21 cellular contexts compared by ENCODE assay signal in genomic region chr2:18752022-18752493, GRCh38.
DNase-seq lines count a peak whose midpoint lies in the region; ATAC-seq, FAIRE-seq and TF ChIP-seq lines count a peak whose summit lies in the region.
"Had no signal": no experiment of that assay in that cellular context is flagged by ENCODE, and none has a peak within 500 bp of the region (broad histone marks: within the 10 kb centered on the region; RNA-seq: fewer than 3 reads in every experiment).

No MANE protein-coding gene starts in this region.

- no peak for TF ChIP-seq RAD21 in HepG2 (CRISPR knock-in tag; IDR thresholded peaks at IDR 0.05)

- H3K9ac ChIP-seq in adipocyte (ENCODE audit: low read length): peak overlapping the region; percentile 4
- H3K9ac ChIP-seq in HepG2 (ENCODE audit: insufficient read depth, low read depth, low read length): no peak overlapping the region
- H3K9ac ChIP-seq: KMS-11 had no signal

- ATAC-seq in HepG2 (peak; percentile 93), HG03095 (IDR thresholded peaks at IDR 0.05; ENCODE audit: unreplicated experiment) (no peak), gastroesophageal sphincter (no peak)
- ATAC-seq: CD8-positive, alpha-beta T cell; stimulated activated naive B cell treated with anti-CD40 and anti-IgM and Interleukin-4, amounts not matched to agents 10 μg/mL and 1 μg/mL and 100 μg/mL, for 72 hours; T-helper 17 cell had no signal

- H3K4me3 ChIP-seq in adipocyte (ENCODE audit: low read length) (peak overlapping the region; percentile 43), HepG2 (replicated peaks in 1 of 3; ENCODE audit: insufficient read depth in 1 of 3, low read depth in 2 of 3, low read length in 3 of 3) (0 out of 6 replicates have a peak overlapping the region, but pooled peaks of 1 of the 3 experiments have one; percentile 7), testis (no peak overlapping the region), gastroesophageal sphincter (no peak overlapping the region)
- H3K4me3 ChIP-seq: upper lobe of left lung had no signal

- peaks cover 25% of the 10 kb centered on the region for H3K4me1 ChIP-seq in adipocyte (ENCODE audit: control insufficient read depth, insufficient read depth, low read length)
- H3K4me1 ChIP-seq in HepG2 (ENCODE audit: insufficient read depth, low read length): peaks cover 21% of the 10 kb centered on the region
- H3K4me1 ChIP-seq in testis: peaks cover 16% of the 10 kb centered on the region
- peaks cover 10 to 26% (median 11%) of the 10 kb centered on the region in 3 donors for H3K4me1 ChIP-seq in gastroesophageal sphincter
- H3K4me1 ChIP-seq: upper lobe of left lung had no signal

- H3K27ac ChIP-seq in HepG2 (ENCODE audit: extremely low read length, insufficient read depth, low read length) (no peak overlapping the region), testis (peak overlapping the region in 1 of 2 donors; percentile 30), gastroesophageal sphincter (peak overlapping the region in 2 of 4 donors; percentile 23 to 49)
- H3K27ac ChIP-seq: KMS-11, upper lobe of left lung had no signal

- H2AFZ ChIP-seq in HepG2 (ENCODE audit: low read length): no peak overlapping the region

- H3K79me2 ChIP-seq in HepG2 (ENCODE audit: insufficient read depth, low read length): no peaks in the 10 kb centered on the region

- H3K4me2 ChIP-seq in HepG2 (ENCODE audit: low read depth, low read length): peak overlapping the region; percentile 54
- H3K4me2 ChIP-seq: KMS-11 had no signal

- 4% methylated on average over 10 of the region's 10 CpGs for WGBS in HepG2 (ENCODE audit: low lambda C conversion rate)
- 51 to 57% methylated on average over 10 of the region's 10 CpGs for WGBS in testis, 2 donors
- WGBS in gastroesophageal sphincter (ENCODE audit: low coverage in 1 of 2), 2 donors: 45 to 78% methylated on average over 6 to 10 of the region's 10 CpGs

- no peaks in the 10 kb centered on the region for H3K36me3 ChIP-seq in adipocyte (ENCODE audit: control insufficient read depth, insufficient read depth, low read length, severe bottlenecking)
- H3K36me3 ChIP-seq in HepG2 (replicated peaks in 1 of 2; ENCODE audit: control insufficient read depth in 1 of 2, insufficient read depth in 2 of 2, low read length in 2 of 2): no peaks in the 10 kb centered on the region
- H3K36me3 ChIP-seq in testis (ENCODE audit: low read depth, missing control alignments): no peaks in the 10 kb centered on the region
- H3K36me3 ChIP-seq in gastroesophageal sphincter: no peaks in the 10 kb centered on the region
- H3K36me3 ChIP-seq: upper lobe of left lung had no signal

- CTCF ChIA-PET in HepG2 (lab: Yijun Ruan, JAX; ENCODE audit: low intra/inter-chr PET ratio, low total read pairs): interaction anchor here (1.3 kb wide), 1 partner anchor 611 kb away, joined by 4 read pairs; no protein-coding TSS in a partner anchor

- TF ChIP-seq CTCF in HepG2 (CRISPR knock-in tag; IDR thresholded peaks at IDR 0.05) (no peak), testis (IDR thresholded peaks at IDR 0.05) (no peak), gastroesophageal sphincter (IDR thresholded peaks at IDR 0.05) (no peak)

- in situ Hi-C loops in HepG2 (cut with HindIII; ENCODE audit: extremely low pct_ligation_motif_present, low pct_unique_long_range_greater_than_20kb): loop anchor here (10.0 kb wide), 1 partner anchor 1113 kb away; no protein-coding TSS in a partner anchor

- BruUV-seq in HepG2 (replicated peaks; lab: Mats Ljungman, UMichigan): no TSS peak

- 0 out of 2 replicates have a peak, but pooled peaks cover 3% of the 10 kb centered on the region for H4K20me1 ChIP-seq in HepG2 (ENCODE audit: insufficient read depth, low read length)

- TF ChIP-seq EP300 in HepG2 (IDR thresholded peaks at IDR 0.05; ENCODE audit: low read depth in 2 of 2, low read length in 2 of 2): no peak
- TF ChIP-seq EP300 in HepG2 (CRISPR knock-in tag; IDR thresholded peaks at IDR 0.05; ENCODE audit: borderline replicate concordance): no peak
- TF ChIP-seq EP300 in gastroesophageal sphincter (IDR thresholded peaks at IDR 0.05): no peak

- no peak for FAIRE-seq in HepG2 (lab: Jason Lieb, UNC)
- FAIRE-seq: colon had no signal

- POLR2A ChIA-PET in HepG2 (lab: Yijun Ruan, JAX): no interaction called here

- DNase-seq in SHP77 treated with DMSO at 0.1 percent for 48 hours (lab: John Stamatoyannopoulos, UW) (peak; percentile 17), SHP77 (lab: John Stamatoyannopoulos, UW) (no peak), adipocyte (ENCODE audit: low read depth) (peak; percentile 6), HepG2 (ENCODE audit: low spot score) (peak; percentile 73), testis (peak; percentile 23), NCI-H1105 (lab: John Stamatoyannopoulos, UW) (no peak)
- DNase-seq: activated effector memory CD4-positive, alpha-beta T cell treated with Interleukin-2 at 50 U/mL for 16 hours; amygdala; CD8-positive, alpha-beta T cell; EL; midbrain; NCI-H1092; NK-92 treated with Interleukin-12 subunit alpha and Interleukin-12 subunit beta, amount 100 ng/mL, for 24 hours; nucleus accumbens; stimulated activated naive B cell treated with anti-CD40 and anti-IgM and Interleukin-4, amounts not matched to agents 10 μg/mL and 1 μg/mL and 100 μg/mL, for 72 hours; T-helper 17 cell; upper lobe of left lung had no signal

- no peak for TF ChIP-seq POLR2A in HepG2 (IDR thresholded peaks at IDR 0.05; ENCODE audit: insufficient read depth in 1 of 2, low read depth in 2 of 2, low read length in 2 of 2)
- TF ChIP-seq POLR2A in testis (IDR thresholded peaks at IDR 0.05): no peak
- no peak for TF ChIP-seq POLR2A in gastroesophageal sphincter (IDR thresholded peaks at IDR 0.05)

- no peaks in the 10 kb centered on the region for H3K27me3 ChIP-seq in adipocyte (replicated peaks; ENCODE audit: control insufficient read depth, insufficient read depth, low read length)
- no peaks in the 10 kb centered on the region for H3K27me3 ChIP-seq in HepG2 (ENCODE audit: control insufficient read depth in 1 of 2, insufficient read depth in 2 of 2, low read length in 2 of 2)
- H3K27me3 ChIP-seq in testis: no peaks in the 10 kb centered on the region
- H3K27me3 ChIP-seq in gastroesophageal sphincter: no peaks in the 10 kb centered on the region
- H3K27me3 ChIP-seq: upper lobe of left lung had no signal

- H3K9me3 ChIP-seq in adipocyte (ENCODE audit: control insufficient read depth, low read length) (no peaks in the 10 kb centered on the region), HepG2 (ENCODE audit: low read length) (no peaks in the 10 kb centered on the region), testis (no peaks in the 10 kb centered on the region), gastroesophageal sphincter (no peaks in the 10 kb centered on the region)
- H3K9me3 ChIP-seq: upper lobe of left lung had no signal

- intact Hi-C loops in HepG2 (cut with micrococcal nuclease; ENCODE audit: unreplicated experiment) (loop anchor here (1.0 to 10.0 kb wide), 3 partner anchors 48 to 995 kb away; no protein-coding TSS in a partner anchor), testis (cut with DNase I; ENCODE audit: low total_unique reads) (no loop called here)

TF ChIP-seq in HepG2, 621 proteins besides CTCF, POLR2A, EP300 and RAD21 (continues in another document):
- TF ChIP-seq ZMYM4 (CRISPR knock-in tag; IDR thresholded peaks at IDR 0.05) (peak; percentile 64; the same call in 1 of the 2 replicates), FOSL2 (CRISPR knock-in tag; IDR thresholded peaks at IDR 0.05) (peak; percentile 52), HMG20A (CRISPR knock-in tag; IDR thresholded peaks at IDR 0.05; ENCODE audit: borderline replicate concordance) (peak; percentile 26; the same call in 1 of the 2 replicates), ZNF646 (CRISPR knock-in tag; IDR thresholded peaks at IDR 0.05) (peak; percentile 74; the same call in 1 of the 2 replicates), FOXA3 (CRISPR knock-in tag; IDR thresholded peaks at IDR 0.05) (peak; percentile 55; the same call in 1 of the 2 replicates), SALL1 (CRISPR knock-in tag; IDR thresholded peaks at IDR 0.05) (peak; percentile 67)

Comparison
In these comparisons a context has a peak if more than half of its experiments do, and no peak if none do; other contexts are left out.
1. DNase-seq: peak in SHP77 treated with DMSO at 0.1 percent for 48 hours (single experiment), adipocyte (single experiment), HepG2 (single experiment) and testis (single experiment); none in SHP77 (0 of 2) and NCI-H1105 (single experiment).